Comparison of ENCODE assay signal across 1 cellular context in the genomic region with DNA sequence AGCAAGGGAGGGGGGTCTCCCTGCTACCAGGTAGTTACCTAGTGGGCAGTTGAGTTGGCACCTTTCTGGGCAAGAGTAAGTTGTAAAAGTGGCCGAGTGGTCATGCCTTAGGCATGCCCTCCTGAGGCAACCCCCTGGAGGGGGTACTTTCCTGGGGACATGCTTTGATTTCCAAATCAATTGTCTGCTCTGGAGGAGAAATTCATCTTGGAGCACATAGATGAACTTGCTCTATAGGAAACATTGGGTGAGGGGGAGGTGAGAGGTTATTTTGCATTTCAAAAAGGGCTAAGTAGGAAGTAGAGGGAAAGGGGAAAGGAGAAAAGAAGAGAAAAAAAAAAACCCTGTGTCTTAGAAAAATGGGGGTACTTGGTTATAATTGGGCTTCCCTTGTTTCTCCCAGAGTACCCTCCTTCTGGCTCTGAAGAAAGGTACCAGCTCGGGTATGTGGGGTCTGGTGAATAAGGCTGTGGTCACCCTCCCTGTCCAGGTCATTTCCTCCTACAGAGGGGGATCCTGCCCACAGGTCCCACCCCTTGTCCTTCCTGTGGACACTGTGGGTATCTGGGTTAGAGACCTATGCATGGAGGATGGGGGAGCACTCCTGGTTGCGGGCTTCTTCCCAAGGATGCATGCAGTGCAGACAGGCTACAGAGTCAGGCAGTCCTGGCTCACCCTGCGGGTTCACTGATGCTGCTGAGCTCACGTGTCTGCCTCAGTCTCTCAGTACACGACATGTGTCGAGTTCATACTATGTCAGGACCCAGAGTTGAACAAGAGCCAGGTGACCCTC.
TF ChIP-seq lines count a peak whose summit lies in the region.

No MANE protein-coding gene starts in this region.

TF ChIP-seq in HepG2, 621 proteins besides CTCF, POLR2A, EP300 and RAD21 (continued from another document):
- TF ChIP-seq, protein P1, sequence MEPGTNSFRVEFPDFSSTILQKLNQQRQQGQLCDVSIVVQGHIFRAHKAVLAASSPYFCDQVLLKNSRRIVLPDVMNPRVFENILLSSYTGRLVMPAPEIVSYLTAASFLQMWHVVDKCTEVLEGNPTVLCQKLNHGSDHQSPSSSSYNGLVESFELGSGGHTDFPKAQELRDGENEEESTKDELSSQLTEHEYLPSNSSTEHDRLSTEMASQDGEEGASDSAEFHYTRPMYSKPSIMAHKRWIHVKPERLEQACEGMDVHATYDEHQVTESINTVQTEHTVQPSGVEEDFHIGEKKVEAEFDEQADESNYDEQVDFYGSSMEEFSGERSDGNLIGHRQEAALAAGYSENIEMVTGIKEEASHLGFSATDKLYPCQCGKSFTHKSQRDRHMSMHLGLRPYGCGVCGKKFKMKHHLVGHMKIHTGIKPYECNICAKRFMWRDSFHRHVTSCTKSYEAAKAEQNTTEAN (CRISPR knock-in tag; conservative IDR thresholded peaks at IDR 0.05): no peak
TF ChIP-seq in HepG2: peak in this region for 1.
